9 cellular contexts compared by ENCODE assay signal in genomic region chr10:99534939-99535763, GRCh38. TPM values are rescaled to one million over a fixed set of nuclear protein-coding genes. Genes with fewer than 3 reads are reported as not detected.
A peak's percentile ranks its signal among the peaks of the same experiment; 100 is the strongest.
DNase-seq lines count a peak whose midpoint lies in the region; ATAC-seq and TF ChIP-seq lines count a peak whose summit lies in the region.
"Had no signal": no experiment of that assay in that cellular context is flagged by ENCODE, and none has a peak within 500 bp of the region (broad histone marks: within the 10 kb centered on the region; RNA-seq: fewer than 3 reads in every experiment).

No MANE protein-coding gene starts in this region.

- H3K79me1 ChIP-seq in trophoblast cell (ENCODE audit: low read length), result peaks cover 34% of the 10 kb centered on the region

- no peak overlapping the region for H4K12ac ChIP-seq in trophoblast cell (ENCODE audit: low read depth, low read length)

- no peak overlapping the region for H3K14ac ChIP-seq in trophoblast cell (ENCODE audit: low read length)

- intact Hi-C loops in esophagus muscularis mucosa (cut with DNase I), result no loop called here

- H3K23ac ChIP-seq in trophoblast cell (ENCODE audit: low read length), result no peak overlapping the region

- H3K18ac ChIP-seq in trophoblast cell (ENCODE audit: low read length), result peak overlapping the region; percentile 63

- TF ChIP-seq EP300 in esophagus muscularis mucosa (IDR thresholded peaks at IDR 0.05), result no peak

- H3K36me3 ChIP-seq in esophagus muscularis mucosa, result no peaks in the 10 kb centered on the region
- no peaks in the 10 kb centered on the region for H3K36me3 ChIP-seq in trophoblast cell (ENCODE audit: control insufficient read depth in 1 of 2, insufficient read depth in 2 of 2, low read length in 2 of 2)

- H3K4me3 ChIP-seq in esophagus muscularis mucosa (peak overlapping the region; percentile 35 to 46 (median 44)), trophoblast cell (ENCODE audit: low read depth, low read length) (peak overlapping the region; percentile 70)

- peak overlapping the region; percentile 26 for H4K91ac ChIP-seq in trophoblast cell (ENCODE audit: low read depth, low read length)

- peak overlapping the region; percentile 74 for H3K4me2 ChIP-seq in trophoblast cell (ENCODE audit: low read length)

- ATAC-seq in GM18870 (IDR thresholded peaks at IDR 0.05; ENCODE audit: unreplicated experiment) (no peak), GM21515 (IDR thresholded peaks at IDR 0.05; ENCODE audit: unreplicated experiment) (no peak)

- no peak for TF ChIP-seq POLR2A in esophagus muscularis mucosa (IDR thresholded peaks at IDR 0.05; ENCODE audit: low read depth)

- 2% methylated on average over 16 of the region's 100 CpGs for WGBS in esophagus muscularis mucosa
- WGBS in trophoblast cell (ENCODE audit: extremely low coverage, insufficient coverage, insufficient read length), result no CpG with 5 or more reads among the region's 100 CpGs

- peak overlapping the region; percentile 31 for H4K8ac ChIP-seq in trophoblast cell (ENCODE audit: low read depth, low read length)

- H2AK5ac ChIP-seq in trophoblast cell (ENCODE audit: low read length), result no peak overlapping the region

- H2BK5ac ChIP-seq in trophoblast cell (ENCODE audit: low read depth, low read length, poor library complexity), result peak overlapping the region; percentile 13

- H3K9me3 ChIP-seq in esophagus muscularis mucosa (no peaks in the 10 kb centered on the region), trophoblast cell (ENCODE audit: insufficient read depth, low read depth, low read length) (peaks cover 14% of the 10 kb centered on the region)

- DNase-seq in DMS53 treated with DMSO at 0.1 percent for 48 hours (lab: John Stamatoyannopoulos, UW; ENCODE audit: unreplicated experiment) (peak; percentile 43), NCI-H69 (lab: John Stamatoyannopoulos, UW) (peak; percentile 4), esophagus muscularis mucosa (ENCODE audit: extremely low spot score) (no peak), trophoblast cell (peak; percentile 46 to 66), NCI-H1092 (lab: John Stamatoyannopoulos, UW) (no peak)
- DNase-seq in stimulated activated CD8-positive, alpha-beta memory T cell treated with anti-CD3 and anti-CD28 coated beads, Interleukin-4, amount 100 ng/mL, for 48 hours, result no peak

- H3K79me2 ChIP-seq in trophoblast cell (ENCODE audit: control insufficient read depth, insufficient read depth, low read length, poor library complexity), result peaks cover 6% of the 10 kb centered on the region

- peak overlapping the region; percentile 27 for H2BK12ac ChIP-seq in trophoblast cell (ENCODE audit: low read length)

- no peak overlapping the region for H2AFZ ChIP-seq in trophoblast cell (ENCODE audit: insufficient read depth, low read length, poor library complexity)

- no peak for TF ChIP-seq CTCF in esophagus muscularis mucosa (IDR thresholded peaks at IDR 0.05)

- no peak overlapping the region for H3K27ac ChIP-seq in esophagus muscularis mucosa (replicated peaks in 1 of 4)
- H3K27ac ChIP-seq in trophoblast cell (ENCODE audit: low read depth, low read length), result no peak overlapping the region

- H2BK120ac ChIP-seq in trophoblast cell (ENCODE audit: insufficient read depth, low read length, poor library complexity), result no peak overlapping the region

- H3K27me3 ChIP-seq in esophagus muscularis mucosa, result peaks cover 11 to 100% (median 93%) of the 10 kb centered on the region in 4 donors
- H3K27me3 ChIP-seq in trophoblast cell (ENCODE audit: insufficient read depth, low read length), result peaks cover 70% of the 10 kb centered on the region

- H3K4me1 ChIP-seq in esophagus muscularis mucosa, result peaks cover 34 to 76% (median 64%) of the 10 kb centered on the region in 4 donors
- peaks cover 35 to 50% of the 10 kb centered on the region in 2 experiments for H3K4me1 ChIP-seq in trophoblast cell (ENCODE audit: control insufficient read depth in 1 of 2, insufficient read depth in 2 of 2, low read length in 2 of 2)

- peak overlapping the region; percentile 18 for H3K9ac ChIP-seq in trophoblast cell (ENCODE audit: low read length)

- H3K4ac ChIP-seq in trophoblast cell (ENCODE audit: low read depth, low read length), result no peak overlapping the region

RNA-seq across cellular contexts. Expression of gene NKX2-3, which starts 2.4 kb away (rescaled TPM):
- total RNA-seq in esophagus muscularis mucosa, result under 1 TPM in 2 of 4 donors, not detected in 2; 0.19 to 0.34 TPM
- polyA plus RNA-seq in trophoblast cell (2013), result 6.7 and 7.6 TPM in 2 replicates
- total RNA-seq: dermis microvascular lymphatic vessel endothelial cell had no signal

Comparison
In these comparisons a context has a peak if more than half of its experiments do, and no peak if none do; other contexts are left out.
1. DNase-seq: peak in DMS53 treated with DMSO at 0.1 percent for 48 hours (single experiment), NCI-H69 (single experiment) and trophoblast cell (2 of 2); none in esophagus muscularis mucosa (single experiment), NCI-H1092 (single experiment) and stimulated activated CD8-positive, alpha-beta memory T cell treated with anti-CD3 and anti-CD28 coated beads, Interleukin-4, amount 100 ng/mL, for 48 hours (single experiment).